8 cellular contexts compared by ENCODE assay signal in genomic region chr7:66099551-66100407, GRCh38. TPM values are rescaled to one million over a fixed set of nuclear protein-coding genes. Genes with fewer than 3 reads are reported as not detected.
DNase-seq lines count a peak whose midpoint lies in the region; ATAC-seq, FAIRE-seq and TF ChIP-seq lines count a peak whose summit lies in the region.

No MANE protein-coding gene starts in this region.

- no TSS peak for BruUV-seq in mammary epithelial cell (replicated peaks; lab: Mats Ljungman, UMichigan)

- no peaks in the 10 kb centered on the region for H3K9me1 ChIP-seq in keratinocyte (ENCODE audit: control insufficient read depth, extremely low read depth, insufficient read depth, low read length)

- H2AFZ ChIP-seq in mammary epithelial cell (ENCODE audit: low read depth, low read length) (peak overlapping the region; percentile 90), keratinocyte (ENCODE audit: control insufficient read depth, low read length) (peak overlapping the region; percentile 89)

- peak; percentile 38 for DNase-seq in NCI-H1417 treated with DMSO at 0.1 percent for 48 hours (lab: John Stamatoyannopoulos, UW)
- DNase-seq in T1000 (lab: John Stamatoyannopoulos, UW): peak; percentile 25
- peak; percentile 92 for DNase-seq in mammary epithelial cell
- DNase-seq in keratinocyte (ENCODE audit: low read depth, low spot score): peak; percentile 50
- peak; percentile 17 for DNase-seq in stimulated activated CD4-positive, alpha-beta T cell treated with anti-CD3 and anti-CD28 coated beads, Interleukin-12 subunit alpha, Interleukin-12 subunit beta, amount 100 ng/mL, for 4 hours
- DNase-seq in HuH-7.5 (ENCODE audit: low spot score): no peak

- no peaks in the 10 kb centered on the region for H3K36me3 ChIP-seq in mammary epithelial cell (ENCODE audit: insufficient read depth, low read length)
- no peaks in the 10 kb centered on the region for H3K36me3 ChIP-seq in keratinocyte (ENCODE audit: control insufficient read depth in 2 of 2, extremely low read depth in 1 of 2, insufficient read depth in 2 of 2, low read length in 2 of 2)

- H4K20me1 ChIP-seq in mammary epithelial cell (ENCODE audit: insufficient read depth, low read length) (no peaks in the 10 kb centered on the region), keratinocyte (ENCODE audit: control insufficient read depth, extremely low read depth, insufficient read depth, low read length) (no peaks in the 10 kb centered on the region)

- H3K4me3 ChIP-seq in GM08714 (ENCODE audit: low read length): peak overlapping the region; percentile 27; the same call in 1 of the 2 replicates
- peak overlapping the region; percentile 34 to 53 (median 36) for H3K4me3 ChIP-seq in mammary epithelial cell (replicated peaks in 1 of 3; ENCODE audit: insufficient read depth in 1 of 3, low read depth in 2 of 3, low read length in 3 of 3)
- peak overlapping the region; percentile 33 to 75 (median 50) for H3K4me3 ChIP-seq in keratinocyte (ENCODE audit: control insufficient read depth in 2 of 3, extremely low read depth in 1 of 3, insufficient read depth in 2 of 3, low read depth in 1 of 3, low read length in 3 of 3)

- TF ChIP-seq CTCF in mammary epithelial cell (conservative IDR thresholded peaks at IDR 0.05 in 1 of 2, IDR thresholded peaks at IDR 0.05 in 1 of 2; ENCODE audit: extremely low read depth in 1 of 2, insufficient read depth in 1 of 2, low read depth in 1 of 2, low read length in 2 of 2) (no peak), keratinocyte (optimal IDR thresholded peaks at IDR 0.05 in 1 of 3, IDR thresholded peaks at IDR 0.05 in 1 of 3, conservative IDR thresholded peaks at IDR 0.05 in 1 of 3; ENCODE audit: extremely low read depth in 1 of 3, insufficient read depth in 2 of 3, low read length in 3 of 3) (no peak)

- intact Hi-C loops in mammary epithelial cell (cut with micrococcal nuclease): loop anchor here (1.0 kb wide), 1 partner anchor 24 kb away; the partner anchor contains the start of gene ASL

- H3K4me1 ChIP-seq in mammary epithelial cell (ENCODE audit: insufficient read depth, low read length) (peaks cover 3% of the 10 kb centered on the region), keratinocyte (ENCODE audit: control insufficient read depth, extremely low read depth, insufficient read depth, low read length) (peaks cover 12% of the 10 kb centered on the region)

- H3K27ac ChIP-seq in mammary epithelial cell (ENCODE audit: insufficient read depth, low read depth, low read length): peak overlapping the region; percentile 25
- peak overlapping the region; percentile 65 for H3K27ac ChIP-seq in keratinocyte (ENCODE audit: control insufficient read depth, insufficient read depth, low read length)

- CTCF ChIA-PET in mammary epithelial cell (lab: Charles Lee; ENCODE audit: low non-redundant PET): interaction anchor here (0.6 kb wide), 1 partner anchor 99 kb away, joined by 4 read pairs; no protein-coding TSS in a partner anchor

- peak; percentile 62 for ATAC-seq in HG02588 (IDR thresholded peaks at IDR 0.05; ENCODE audit: unreplicated experiment)

- H3K79me2 ChIP-seq in mammary epithelial cell (ENCODE audit: insufficient read depth, low read length) (no peaks in the 10 kb centered on the region), keratinocyte (ENCODE audit: control insufficient read depth, insufficient read depth, low read length) (no peaks in the 10 kb centered on the region)

- H3K4me2 ChIP-seq in mammary epithelial cell (ENCODE audit: insufficient read depth, low read depth, low read length) (peak overlapping the region; percentile 78), keratinocyte (ENCODE audit: control insufficient read depth, extremely low read depth, insufficient read depth, low read depth, low read length) (peak overlapping the region; percentile 79)

- no peaks in the 10 kb centered on the region for H3K27me3 ChIP-seq in mammary epithelial cell (ENCODE audit: insufficient read depth, low read length)
- no peaks in the 10 kb centered on the region for H3K27me3 ChIP-seq in keratinocyte (ENCODE audit: control insufficient read depth, extremely low read depth, insufficient read depth, low read length)

- no peak for FAIRE-seq in keratinocyte (lab: Jason Lieb, UNC)

- dilution Hi-C loops in mammary epithelial cell (cut with HindIII; ENCODE audit: low sequenced_read_pairs) (no loop called here), keratinocyte (cut with MboI; ENCODE audit: extremely low pct_ligation_motif_present, low sequenced_read_pairs) (no loop called here)

- H3K9me3 ChIP-seq in mammary epithelial cell (replicated peaks; ENCODE audit: insufficient read depth, low read length): no peaks in the 10 kb centered on the region
- no peaks in the 10 kb centered on the region for H3K9me3 ChIP-seq in keratinocyte (ENCODE audit: control insufficient read depth, low read depth, low read length)

- in situ Hi-C loops in mammary epithelial cell (cut with MboI; ENCODE audit: low sequenced_read_pairs in 2 of 2): no loop called here

- no peak overlapping the region for H3K9ac ChIP-seq in mammary epithelial cell (ENCODE audit: insufficient read depth, low read length)
- H3K9ac ChIP-seq in keratinocyte (ENCODE audit: control insufficient read depth, extremely low read depth, insufficient read depth, low read length): peak overlapping the region; percentile 67

- WGBS in mammary epithelial cell (ENCODE audit: low coverage, missing lambda C conversion rate): 0% methylated on average over 3 of the region's 15 CpGs

RNA-seq across cellular contexts. Expression of gene CRCP, which starts 14.9 kb away (rescaled TPM):
- 10 to 100 TPM; 34.7 to 35.3 TPM for total RNA-seq in mammary epithelial cell
- polyA plus RNA-seq in mammary epithelial cell: 34.1 TPM
- 123 TPM for polyA minus RNA-seq in mammary epithelial cell
- polyA plus RNA-seq in keratinocyte: 23.6 to 41.6 TPM (median 25.4 TPM) in 3 replicates
- 30.9 TPM for polyA plus RNA-seq in keratinocyte (2011; ENCODE audit: low read depth)
- 21.7 and 23.3 TPM in 2 replicates for polyA plus RNA-seq in keratinocyte (2011; cell fraction: cytosol; rRNA removed)
- polyA plus RNA-seq in keratinocyte (2011; cell fraction: nucleus; rRNA removed): 21.2 and 25.5 TPM in 2 replicates
- 20.7 and 34.0 TPM in 2 replicates for polyA plus RNA-seq in keratinocyte (2012; ENCODE audit: low replicate concordance)
- 27.7 to 36.1 TPM (median 31.3 TPM) in 3 replicates for polyA minus RNA-seq in keratinocyte
- 31.3 TPM for polyA minus RNA-seq in keratinocyte (2011; cell fraction: cytosol; rRNA and poly(A)+ RNA removed)
- 8.9 and 18.1 TPM in 2 replicates for polyA minus RNA-seq in keratinocyte (2011; cell fraction: nucleus; rRNA and poly(A)+ RNA removed)

RNA-seq across cellular contexts. Expression of gene ASL, which starts 24.2 kb away (rescaled TPM):
- 10 to 100 TPM; 43.5 to 59.7 TPM for total RNA-seq in mammary epithelial cell
- polyA plus RNA-seq in mammary epithelial cell: 64.7 TPM
- 17.2 TPM for polyA minus RNA-seq in mammary epithelial cell
- polyA plus RNA-seq in keratinocyte: 24.4 to 34.8 TPM (median 27.8 TPM) in 3 replicates
- polyA plus RNA-seq in keratinocyte (2011; ENCODE audit: low read depth): 20.4 TPM
- 14.3 and 23.5 TPM in 2 replicates for polyA plus RNA-seq in keratinocyte (2011; cell fraction: cytosol; rRNA removed)
- polyA plus RNA-seq in keratinocyte (2011; cell fraction: nucleus; rRNA removed): 30.1 and 33.0 TPM in 2 replicates
- 20.7 and 32.5 TPM in 2 replicates for polyA plus RNA-seq in keratinocyte (2012; ENCODE audit: low replicate concordance)
- 18.3 to 31.6 TPM (median 25.1 TPM) in 3 replicates for polyA minus RNA-seq in keratinocyte
- polyA minus RNA-seq in keratinocyte (2011; cell fraction: cytosol; rRNA and poly(A)+ RNA removed): 23.6 TPM
- 15.6 and 16.4 TPM in 2 replicates for polyA minus RNA-seq in keratinocyte (2011; cell fraction: nucleus; rRNA and poly(A)+ RNA removed)
